ENCODE assay signal across 8 cellular contexts in genomic region chr17:42674755-42675347, GRCh38. TPM values are rescaled to one million over a fixed set of nuclear protein-coding genes. Genes with fewer than 3 reads are reported as not detected.
DNase-seq lines count a peak whose midpoint lies in the region; ATAC-seq lines count a peak whose summit lies in the region.

No MANE protein-coding gene starts in this region.

- peak overlapping the region; percentile 94 for H2BK5ac ChIP-seq in neuronal stem cell (ENCODE audit: low read length)

- H3K27ac ChIP-seq in neuronal stem cell (replicated peaks; ENCODE audit: low read length): no peak overlapping the region

- no peaks in the 10 kb centered on the region for H3K9me3 Mint-ChIP-seq in effector memory CD8-positive, alpha-beta T cell

- peak overlapping the region; percentile 66 for H3K4ac ChIP-seq in neuronal stem cell (ENCODE audit: low read length)

- peak overlapping the region; percentile 99 for H3K4me2 ChIP-seq in neuronal stem cell (ENCODE audit: insufficient read depth, low read length, poor library complexity, severe bottlenecking)

- H3K9ac ChIP-seq in neuronal stem cell (ENCODE audit: low read depth, low read length, poor library complexity): no peak overlapping the region

- H3K27ac Mint-ChIP-seq in effector memory CD8-positive, alpha-beta T cell: peak overlapping the region in 1 of 2 donors; percentile 41

- no peak overlapping the region for H2AFZ ChIP-seq in neuronal stem cell (ENCODE audit: low read length)

- ATAC-seq in effector memory CD8-positive, alpha-beta T cell (replicated peaks): no peak
- ATAC-seq in esophagus mucosa (no peak), GM18868 (IDR thresholded peaks at IDR 0.05; ENCODE audit: unreplicated experiment) (no peak), GM21619 (IDR thresholded peaks at IDR 0.05; ENCODE audit: unreplicated experiment) (no peak)

- H2BK15ac ChIP-seq in neuronal stem cell (ENCODE audit: low read length): no peak overlapping the region

- no peak overlapping the region for H4K91ac ChIP-seq in neuronal stem cell (ENCODE audit: low read depth, low read length, poor library complexity)

- peaks cover 0 to 2% of the 10 kb centered on the region in 2 donors for H3K9me3 ChIP-seq in neuronal stem cell (replicated peaks in 1 of 2; ENCODE audit: control insufficient read depth in 2 of 2, insufficient read depth in 1 of 2, low read depth in 1 of 2, low read length in 2 of 2)

- peaks cover 0 to 58% (median 10%) of the 10 kb centered on the region in 3 experiments for H3K27me3 ChIP-seq in neuronal stem cell (ENCODE audit: control insufficient read depth in 3 of 3, insufficient read depth in 3 of 3, low read depth in 1 of 3, low read length in 3 of 3)

- peaks cover 4 to 39% of the 10 kb centered on the region in 2 donors for H3K36me3 ChIP-seq in neuronal stem cell (replicated peaks in 1 of 2; ENCODE audit: control insufficient read depth in 2 of 2, insufficient read depth in 2 of 2, low read length in 2 of 2)

- no peak overlapping the region for H2BK120ac ChIP-seq in neuronal stem cell (ENCODE audit: low read depth, low read length)

- H2BK12ac ChIP-seq in neuronal stem cell (ENCODE audit: low read length): no peak overlapping the region

- H3K79me1 ChIP-seq in neuronal stem cell (ENCODE audit: low read depth, low read length): peaks cover 19% of the 10 kb centered on the region

- no peak overlapping the region for H3K14ac ChIP-seq in neuronal stem cell (ENCODE audit: low read length)

- H3K4me1 ChIP-seq in neuronal stem cell (ENCODE audit: control insufficient read depth in 2 of 2, insufficient read depth in 1 of 2, low read depth in 1 of 2, low read length in 2 of 2): peaks cover 18 to 47% of the 10 kb centered on the region in 2 donors

- peak overlapping the region; percentile 75 for H2AK5ac ChIP-seq in neuronal stem cell (ENCODE audit: low read depth, low read length)

- DNase-seq in DMS79 treated with DMSO at 0.1 percent for 48 hours (lab: John Stamatoyannopoulos, UW) (peak; percentile 69), NCI-H2029 (lab: John Stamatoyannopoulos, UW) (peak; percentile 50), neuronal stem cell (ENCODE audit: low spot score) (no peak)
- no peak for DNase-seq in effector memory CD8-positive, alpha-beta T cell
- DNase-seq in NK-92 treated with Interleukin-12 subunit alpha and Interleukin-12 subunit beta, amount 100 ng/mL, for 24 hours (lab: John Stamatoyannopoulos, UW): no peak

- H3K23ac ChIP-seq in neuronal stem cell (ENCODE audit: low read depth, low read length, poor library complexity): peak overlapping the region; percentile 89

- peak overlapping the region; percentile 43 to 46 for H3K4me3 Mint-ChIP-seq in effector memory CD8-positive, alpha-beta T cell

- no peak overlapping the region for H4K8ac ChIP-seq in neuronal stem cell (ENCODE audit: low read depth, low read length)

- H3K27me3 Mint-ChIP-seq in effector memory CD8-positive, alpha-beta T cell: peaks cover 26 to 69% of the 10 kb centered on the region in 2 donors

- peaks cover 9% of the 10 kb centered on the region for H3K36me3 Mint-ChIP-seq in effector memory CD8-positive, alpha-beta T cell (ENCODE audit: insufficient read depth)

- peak overlapping the region; percentile 84 for H3K18ac ChIP-seq in neuronal stem cell (ENCODE audit: low read length)

- H3K4me1 Mint-ChIP-seq in effector memory CD8-positive, alpha-beta T cell (ENCODE audit: low read depth in 2 of 2): peaks cover 28 to 33% of the 10 kb centered on the region in 2 donors

- no CpG with 5 or more reads among the region's 9 CpGs for WGBS in neuronal stem cell (ENCODE audit: extremely low coverage in 2 of 2, insufficient read length in 2 of 2, insufficient replicate concordance in 1 of 2), 2 donors

- H3K4me3 ChIP-seq in neuronal stem cell (ENCODE audit: low read length in 2 of 2): peak overlapping the region; percentile 93 to 94

RNA-seq across cellular contexts. Expression of gene PLEKHH3, which starts 1.9 kb away (rescaled TPM):
- 17.1 TPM for polyA plus RNA-seq in neuronal stem cell (2013, experiment 1 of 2)
- 17.9 TPM for polyA plus RNA-seq in neuronal stem cell (2013, experiment 2 of 2)
- 49.6 TPM for total RNA-seq in esophagus mucosa

RNA-seq across cellular contexts. Expression of gene CCR10, which starts 6.8 kb away (rescaled TPM):
- polyA plus RNA-seq in neuronal stem cell (2013, experiment 1 of 2): 1.9 TPM
- 1.8 TPM for polyA plus RNA-seq in neuronal stem cell (2013, experiment 2 of 2)
- total RNA-seq in esophagus mucosa: not detected

RNA-seq across cellular contexts. Expression of gene CNTNAP1, which starts 7.5 kb away (rescaled TPM):
- 6.1 TPM for polyA plus RNA-seq in neuronal stem cell (2013, experiment 1 of 2)
- 5.9 TPM for polyA plus RNA-seq in neuronal stem cell (2013, experiment 2 of 2)
- 1.3 TPM for total RNA-seq in esophagus mucosa

RNA-seq across cellular contexts. Expression of gene TUBG2, which starts 15.8 kb away (rescaled TPM):
- 19.4 TPM for polyA plus RNA-seq in neuronal stem cell (2013, experiment 1 of 2)
- 19.8 TPM for polyA plus RNA-seq in neuronal stem cell (2013, experiment 2 of 2)
- 7.3 TPM for total RNA-seq in esophagus mucosa

Comparison
In these comparisons a context has a peak if more than half of its experiments do, and no peak if none do; other contexts are left out.
1. DNase-seq: peak in DMS79 treated with DMSO at 0.1 percent for 48 hours (single experiment) and NCI-H2029 (single experiment); none in effector memory CD8-positive, alpha-beta T cell (0 of 3), neuronal stem cell (single experiment) and NK-92 treated with Interleukin-12 subunit alpha and Interleukin-12 subunit beta, amount 100 ng/mL, for 24 hours (single experiment).